1 cellular context compared by ENCODE assay signal in the genomic region with DNA sequence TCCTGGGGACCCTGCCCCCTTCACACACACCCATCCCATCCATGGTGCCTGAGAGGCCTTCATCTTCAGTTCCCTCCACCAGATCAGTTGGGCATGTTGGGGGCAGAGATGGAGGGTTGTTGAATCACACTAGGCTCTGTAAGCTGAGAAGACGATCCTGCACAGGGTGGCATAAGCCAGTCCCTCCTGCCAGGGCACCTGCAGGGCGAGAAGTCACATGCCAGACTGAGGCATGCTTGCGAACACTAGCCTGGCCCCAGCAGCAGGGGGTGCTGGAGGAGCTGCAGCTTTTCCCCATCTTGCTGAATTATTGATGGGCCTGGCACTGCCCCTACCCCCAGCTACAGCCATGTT.
TF ChIP-seq lines count a peak whose summit lies in the region.

No MANE protein-coding gene starts in this region.

TF ChIP-seq in HepG2, 621 proteins besides CTCF, POLR2A, EP300 and RAD21:
- TF ChIP-seq, protein P1, sequence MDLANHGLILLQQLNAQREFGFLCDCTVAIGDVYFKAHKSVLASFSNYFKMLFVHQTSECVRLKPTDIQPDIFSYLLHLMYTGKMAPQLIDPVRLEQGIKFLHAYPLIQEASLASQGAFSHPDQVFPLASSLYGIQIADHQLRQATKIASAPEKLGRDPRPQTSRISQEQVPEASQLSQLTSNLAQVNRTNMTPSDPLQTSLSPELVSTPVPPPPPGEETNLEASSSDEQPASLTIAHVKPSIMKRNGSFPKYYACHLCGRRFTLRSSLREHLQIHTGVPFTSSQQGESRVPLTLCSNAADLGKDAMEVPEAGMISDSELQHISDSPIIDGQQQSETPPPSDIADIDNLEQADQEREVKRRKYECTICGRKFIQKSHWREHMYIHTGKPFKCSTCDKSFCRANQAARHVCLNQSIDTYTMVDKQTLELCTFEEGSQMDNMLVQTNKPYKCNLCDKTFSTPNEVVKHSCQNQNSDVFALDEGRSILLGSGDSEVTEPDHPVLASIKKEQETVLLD (CRISPR knock-in tag; IDR thresholded peaks at IDR 0.05; ENCODE audit: low read depth) = no peak
- no peak for TF ChIP-seq PHF8 (CRISPR knock-in tag; IDR thresholded peaks at IDR 0.05)
- no peak for TF ChIP-seq ZNF10 (CRISPR knock-in tag; IDR thresholded peaks at IDR 0.05; ENCODE audit: borderline replicate concordance, low read depth)
- TF ChIP-seq, protein P2, sequence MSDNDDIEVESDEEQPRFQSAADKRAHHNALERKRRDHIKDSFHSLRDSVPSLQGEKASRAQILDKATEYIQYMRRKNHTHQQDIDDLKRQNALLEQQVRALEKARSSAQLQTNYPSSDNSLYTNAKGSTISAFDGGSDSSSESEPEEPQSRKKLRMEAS (IDR thresholded peaks at IDR 0.05) = 0 out of 2 replicates have a peak, but pooled peaks have one; percentile 7
- TF ChIP-seq, protein P3, sequence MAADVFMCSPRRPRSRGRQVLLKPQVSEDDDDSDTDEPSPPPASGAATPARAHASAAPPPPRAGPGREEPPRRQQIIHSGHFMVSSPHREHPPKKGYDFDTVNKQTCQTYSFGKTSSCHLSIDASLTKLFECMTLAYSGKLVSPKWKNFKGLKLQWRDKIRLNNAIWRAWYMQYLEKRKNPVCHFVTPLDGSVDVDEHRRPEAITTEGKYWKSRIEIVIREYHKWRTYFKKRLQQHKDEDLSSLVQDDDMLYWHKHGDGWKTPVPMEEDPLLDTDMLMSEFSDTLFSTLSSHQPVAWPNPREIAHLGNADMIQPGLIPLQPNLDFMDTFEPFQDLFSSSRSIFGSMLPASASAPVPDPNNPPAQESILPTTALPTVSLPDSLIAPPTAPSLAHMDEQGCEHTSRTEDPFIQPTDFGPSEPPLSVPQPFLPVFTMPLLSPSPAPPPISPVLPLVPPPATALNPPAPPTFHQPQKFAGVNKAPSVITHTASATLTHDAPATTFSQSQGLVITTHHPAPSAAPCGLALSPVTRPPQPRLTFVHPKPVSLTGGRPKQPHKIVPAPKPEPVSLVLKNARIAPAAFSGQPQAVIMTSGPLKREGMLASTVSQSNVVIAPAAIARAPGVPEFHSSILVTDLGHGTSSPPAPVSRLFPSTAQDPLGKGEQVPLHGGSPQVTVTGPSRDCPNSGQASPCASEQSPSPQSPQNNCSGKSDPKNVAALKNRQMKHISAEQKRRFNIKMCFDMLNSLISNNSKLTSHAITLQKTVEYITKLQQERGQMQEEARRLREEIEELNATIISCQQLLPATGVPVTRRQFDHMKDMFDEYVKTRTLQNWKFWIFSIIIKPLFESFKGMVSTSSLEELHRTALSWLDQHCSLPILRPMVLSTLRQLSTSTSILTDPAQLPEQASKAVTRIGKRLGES (CRISPR knock-in tag; IDR thresholded peaks at IDR 0.05; ENCODE audit: borderline replicate concordance) = no peak
- TF ChIP-seq, protein P4, sequence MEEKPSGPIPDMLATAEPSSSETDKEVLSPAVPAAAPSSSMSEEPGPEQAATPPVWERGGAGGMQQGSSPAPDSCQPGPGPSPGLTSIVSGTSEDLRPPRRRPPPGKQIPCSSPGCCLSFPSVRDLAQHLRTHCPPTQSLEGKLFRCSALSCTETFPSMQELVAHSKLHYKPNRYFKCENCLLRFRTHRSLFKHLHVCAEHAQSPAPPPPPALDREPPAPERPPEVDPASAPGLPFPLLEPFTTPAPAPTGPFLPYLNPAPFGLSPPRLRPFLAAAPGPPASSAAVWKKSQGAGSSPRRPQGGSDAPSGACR (CRISPR knock-in tag; IDR thresholded peaks at IDR 0.05) = peak; percentile 33; the same call in 1 of the 2 replicates
- no peak for TF ChIP-seq LCORL (IDR thresholded peaks at IDR 0.05)
- TF ChIP-seq LCORL (CRISPR knock-in tag; IDR thresholded peaks at IDR 0.05) = peak; percentile 32; the same call in 1 of the 2 replicates
- TF ChIP-seq KLF11 (CRISPR knock-in tag; IDR thresholded peaks at IDR 0.05) = no peak
- TF ChIP-seq ZZZ3 (CRISPR knock-in tag; IDR thresholded peaks at IDR 0.05; ENCODE audit: borderline replicate concordance) = no peak
- no peak for TF ChIP-seq JUND (CRISPR knock-in tag; IDR thresholded peaks at IDR 0.05)
- peak; percentile 2 for TF ChIP-seq ZEB1 (IDR thresholded peaks at IDR 0.05; ENCODE audit: insufficient replicate concordance, low read depth)
- no peak for TF ChIP-seq RAD51 (IDR thresholded peaks at IDR 0.05; ENCODE audit: borderline replicate concordance)
- peak; percentile 10; the same call in 1 of the 2 replicates for TF ChIP-seq NRL (CRISPR knock-in tag; IDR thresholded peaks at IDR 0.05; ENCODE audit: borderline replicate concordance)
- 0 out of 2 replicates have a peak, but pooled peaks have one; percentile 32 for TF ChIP-seq PRMT3 (CRISPR knock-in tag; IDR thresholded peaks at IDR 0.05; ENCODE audit: borderline replicate concordance, low read depth)
- TF ChIP-seq ZNF777 (CRISPR knock-in tag; IDR thresholded peaks at IDR 0.05) = no peak
- peak; percentile 13; the same call in 1 of the 2 replicates for TF ChIP-seq SMC3 (IDR thresholded peaks at IDR 0.05; ENCODE audit: low read length)
- TF ChIP-seq ZNF672 (CRISPR knock-in tag; IDR thresholded peaks at IDR 0.05) = peak; percentile 49; the same call in 1 of the 2 replicates
- TF ChIP-seq RNF2 (conservative IDR thresholded peaks at IDR 0.05; ENCODE audit: low read depth) = no peak
- TF ChIP-seq, protein P5, sequence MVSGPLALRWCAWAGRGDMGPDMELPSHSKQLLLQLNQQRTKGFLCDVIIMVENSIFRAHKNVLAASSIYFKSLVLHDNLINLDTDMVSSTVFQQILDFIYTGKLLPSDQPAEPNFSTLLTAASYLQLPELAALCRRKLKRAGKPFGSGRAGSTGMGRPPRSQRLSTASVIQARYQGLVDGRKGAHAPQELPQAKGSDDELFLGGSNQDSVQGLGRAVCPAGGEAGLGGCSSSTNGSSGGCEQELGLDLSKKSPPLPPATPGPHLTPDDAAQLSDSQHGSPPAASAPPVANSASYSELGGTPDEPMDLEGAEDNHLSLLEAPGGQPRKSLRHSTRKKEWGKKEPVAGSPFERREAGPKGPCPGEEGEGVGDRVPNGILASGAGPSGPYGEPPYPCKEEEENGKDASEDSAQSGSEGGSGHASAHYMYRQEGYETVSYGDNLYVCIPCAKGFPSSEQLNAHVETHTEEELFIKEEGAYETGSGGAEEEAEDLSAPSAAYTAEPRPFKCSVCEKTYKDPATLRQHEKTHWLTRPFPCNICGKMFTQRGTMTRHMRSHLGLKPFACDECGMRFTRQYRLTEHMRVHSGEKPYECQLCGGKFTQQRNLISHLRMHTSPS (CRISPR knock-in tag; IDR thresholded peaks at IDR 0.05; ENCODE audit: low read depth) = peak; percentile 70; the same call in 1 of the 2 replicates
- TF ChIP-seq, protein P6, sequence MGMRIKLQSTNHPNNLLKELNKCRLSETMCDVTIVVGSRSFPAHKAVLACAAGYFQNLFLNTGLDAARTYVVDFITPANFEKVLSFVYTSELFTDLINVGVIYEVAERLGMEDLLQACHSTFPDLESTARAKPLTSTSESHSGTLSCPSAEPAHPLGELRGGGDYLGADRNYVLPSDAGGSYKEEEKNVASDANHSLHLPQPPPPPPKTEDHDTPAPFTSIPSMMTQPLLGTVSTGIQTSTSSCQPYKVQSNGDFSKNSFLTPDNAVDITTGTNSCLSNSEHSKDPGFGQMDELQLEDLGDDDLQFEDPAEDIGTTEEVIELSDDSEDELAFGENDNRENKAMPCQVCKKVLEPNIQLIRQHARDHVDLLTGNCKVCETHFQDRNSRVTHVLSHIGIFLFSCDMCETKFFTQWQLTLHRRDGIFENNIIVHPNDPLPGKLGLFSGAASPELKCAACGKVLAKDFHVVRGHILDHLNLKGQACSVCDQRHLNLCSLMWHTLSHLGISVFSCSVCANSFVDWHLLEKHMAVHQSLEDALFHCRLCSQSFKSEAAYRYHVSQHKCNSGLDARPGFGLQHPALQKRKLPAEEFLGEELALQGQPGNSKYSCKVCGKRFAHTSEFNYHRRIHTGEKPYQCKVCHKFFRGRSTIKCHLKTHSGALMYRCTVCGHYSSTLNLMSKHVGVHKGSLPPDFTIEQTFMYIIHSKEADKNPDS (CRISPR knock-in tag; IDR thresholded peaks at IDR 0.05) = 0 out of 2 replicates have a peak, but pooled peaks have one; percentile 35
- no peak for TF ChIP-seq REXO4 (CRISPR knock-in tag; IDR thresholded peaks at IDR 0.05; ENCODE audit: borderline replicate concordance)
- TF ChIP-seq, protein P7, sequence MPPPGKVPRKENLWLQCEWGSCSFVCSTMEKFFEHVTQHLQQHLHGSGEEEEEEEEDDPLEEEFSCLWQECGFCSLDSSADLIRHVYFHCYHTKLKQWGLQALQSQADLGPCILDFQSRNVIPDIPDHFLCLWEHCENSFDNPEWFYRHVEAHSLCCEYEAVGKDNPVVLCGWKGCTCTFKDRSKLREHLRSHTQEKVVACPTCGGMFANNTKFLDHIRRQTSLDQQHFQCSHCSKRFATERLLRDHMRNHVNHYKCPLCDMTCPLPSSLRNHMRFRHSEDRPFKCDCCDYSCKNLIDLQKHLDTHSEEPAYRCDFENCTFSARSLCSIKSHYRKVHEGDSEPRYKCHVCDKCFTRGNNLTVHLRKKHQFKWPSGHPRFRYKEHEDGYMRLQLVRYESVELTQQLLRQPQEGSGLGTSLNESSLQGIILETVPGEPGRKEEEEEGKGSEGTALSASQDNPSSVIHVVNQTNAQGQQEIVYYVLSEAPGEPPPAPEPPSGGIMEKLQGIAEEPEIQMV (CRISPR knock-in tag; IDR thresholded peaks at IDR 0.05; ENCODE audit: low read depth) = 0 out of 2 replicates have a peak, but pooled peaks have one; percentile 7
- TF ChIP-seq FOXA3 (CRISPR knock-in tag; IDR thresholded peaks at IDR 0.05) = no peak
- no peak for TF ChIP-seq ZNF468 (CRISPR knock-in tag; IDR thresholded peaks at IDR 0.05)
- TF ChIP-seq RELA (CRISPR knock-in tag; IDR thresholded peaks at IDR 0.05) = no peak
- TF ChIP-seq, protein P8, sequence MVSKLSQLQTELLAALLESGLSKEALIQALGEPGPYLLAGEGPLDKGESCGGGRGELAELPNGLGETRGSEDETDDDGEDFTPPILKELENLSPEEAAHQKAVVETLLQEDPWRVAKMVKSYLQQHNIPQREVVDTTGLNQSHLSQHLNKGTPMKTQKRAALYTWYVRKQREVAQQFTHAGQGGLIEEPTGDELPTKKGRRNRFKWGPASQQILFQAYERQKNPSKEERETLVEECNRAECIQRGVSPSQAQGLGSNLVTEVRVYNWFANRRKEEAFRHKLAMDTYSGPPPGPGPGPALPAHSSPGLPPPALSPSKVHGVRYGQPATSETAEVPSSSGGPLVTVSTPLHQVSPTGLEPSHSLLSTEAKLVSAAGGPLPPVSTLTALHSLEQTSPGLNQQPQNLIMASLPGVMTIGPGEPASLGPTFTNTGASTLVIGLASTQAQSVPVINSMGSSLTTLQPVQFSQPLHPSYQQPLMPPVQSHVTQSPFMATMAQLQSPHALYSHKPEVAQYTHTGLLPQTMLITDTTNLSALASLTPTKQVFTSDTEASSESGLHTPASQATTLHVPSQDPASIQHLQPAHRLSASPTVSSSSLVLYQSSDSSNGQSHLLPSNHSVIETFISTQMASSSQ (IDR thresholded peaks at IDR 0.05; ENCODE audit: low read depth) = no peak
- TF ChIP-seq, protein P8 (CRISPR knock-in tag; IDR thresholded peaks at IDR 0.05; ENCODE audit: borderline replicate concordance) = no peak
- 0 out of 2 replicates have a peak, but pooled peaks have one; percentile 29 for TF ChIP-seq NCOA1 (CRISPR knock-in tag; IDR thresholded peaks at IDR 0.05)
- no peak for TF ChIP-seq FOXA1 (IDR thresholded peaks at IDR 0.05)
- TF ChIP-seq FOXA1 (CRISPR knock-in tag; IDR thresholded peaks at IDR 0.05) = peak; percentile 67
- no peak for TF ChIP-seq ZNF652 (CRISPR knock-in tag; IDR thresholded peaks at IDR 0.05; ENCODE audit: borderline replicate concordance, low read depth)
- TF ChIP-seq ZNF737 (CRISPR knock-in tag; IDR thresholded peaks at IDR 0.05; ENCODE audit: borderline replicate concordance) = peak; percentile 45; the same call in 1 of the 2 replicates
- peak; percentile 96; the same call in 1 of the 2 replicates for TF ChIP-seq HNRNPL (IDR thresholded peaks at IDR 0.05; ENCODE audit: low read depth, low read length)
- TF ChIP-seq ZNF543 (CRISPR knock-in tag; IDR thresholded peaks at IDR 0.05) = 0 out of 2 replicates have a peak, but pooled peaks have one; percentile 12
